8 cellular contexts compared by ENCODE assay signal in the genomic region with DNA sequence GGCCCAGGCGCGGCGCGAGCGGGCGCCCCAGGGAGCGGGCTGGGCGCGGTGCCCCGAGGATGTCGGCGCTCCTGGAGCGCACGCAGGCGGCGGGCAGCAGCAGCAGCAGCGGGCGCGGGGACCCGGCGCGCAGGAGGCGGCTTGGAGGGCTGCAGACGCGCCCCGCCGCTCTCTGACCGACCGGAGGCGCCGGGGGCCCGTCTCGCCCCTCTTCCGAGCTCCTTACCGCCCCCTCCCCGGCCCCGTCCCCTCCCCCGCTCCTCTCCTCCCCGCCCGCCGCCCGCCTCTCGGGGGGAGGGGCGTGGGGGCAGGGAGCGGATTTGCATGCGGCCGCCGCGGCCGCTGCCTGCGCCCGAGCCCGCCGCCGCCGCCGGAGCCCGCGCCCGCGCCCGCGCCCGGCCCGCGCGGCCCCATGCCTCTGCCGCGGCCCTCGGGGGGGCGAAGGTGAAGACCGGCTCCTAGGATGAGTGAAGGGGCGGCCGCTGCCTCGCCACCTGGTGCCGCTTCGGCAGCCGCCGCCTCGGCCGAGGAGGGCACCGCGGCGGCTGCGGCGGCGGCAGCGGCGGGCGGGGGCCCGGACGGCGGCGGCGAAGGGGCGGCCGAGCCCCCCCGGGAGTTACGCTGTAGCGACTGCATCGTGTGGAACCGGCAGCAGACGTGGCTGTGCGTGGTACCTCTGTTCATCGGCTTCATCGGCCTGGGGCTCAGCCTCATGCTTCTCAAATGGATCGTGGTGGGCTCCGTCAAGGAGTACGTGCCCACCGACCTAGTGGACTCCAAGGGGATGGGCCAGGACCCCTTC. TPM values are rescaled to one million over a fixed set of nuclear protein-coding genes. Genes with fewer than 3 reads are reported as not detected.
A peak's percentile ranks its signal among the peaks of the same experiment; 100 is the strongest.
DNase-seq lines count a peak whose midpoint lies in the region; ATAC-seq and TF ChIP-seq lines count a peak whose summit lies in the region.

Gene NRG3 (plus strand): TSS at position 317 of the 802 bp plus-strand sequence.

- no peak for DNase-seq in stimulated activated naive CD8-positive, alpha-beta T cell treated with anti-CD3 and anti-CD28 coated beads, Interleukin-15, Interleukin-2, amounts not matched to agents 100 U/mL and 50 U/mL, for 24 hours
- DNase-seq in ascending aorta (ENCODE audit: low spot score in 2 of 2), result no peak
- no peak for DNase-seq in memory B cell (ENCODE audit: low spot score in 2 of 2)
- DNase-seq in SIG-M5 (lab: John Stamatoyannopoulos, UW), result no peak
- DNase-seq in stimulated activated naive CD4-positive, alpha-beta T cell (lab: John Stamatoyannopoulos, UW), result no peak
- no peak for DNase-seq in stimulated activated CD4-positive, alpha-beta T cell treated with anti-CD3 and anti-CD28 coated beads, Interleukin-4, amount 100 ng/mL, for 1 hour
- no peak for DNase-seq in central memory CD4-positive, alpha-beta T cell

- no peaks in the 10 kb centered on the region for H3K9me3 ChIP-seq in ascending aorta

- no peaks in the 10 kb centered on the region for H3K9me3 Mint-ChIP-seq in stimulated activated naive CD8-positive, alpha-beta T cell treated with anti-CD3 and anti-CD28 coated beads, Interleukin-15, Interleukin-2, amounts not matched to agents 100 ng/mL and 50 ng/mL, for 24 hours
- peaks cover 3% of the 10 kb centered on the region for H3K9me3 Mint-ChIP-seq in memory B cell

- no peak within 1 kb of the TSS for H3K27ac Mint-ChIP-seq in stimulated activated naive CD8-positive, alpha-beta T cell treated with anti-CD3 and anti-CD28 coated beads, Interleukin-15, Interleukin-2, amounts not matched to agents 100 ng/mL and 50 ng/mL, for 24 hours
- H3K27ac Mint-ChIP-seq in memory B cell, result no peak within 1 kb of the TSS

- no peak for TF ChIP-seq CTCF in ascending aorta (IDR thresholded peaks at IDR 0.05)

- peak within 1 kb of the TSS; percentile 75 for H3K4me3 Mint-ChIP-seq in stimulated activated naive CD8-positive, alpha-beta T cell treated with anti-CD3 and anti-CD28 coated beads, Interleukin-15, Interleukin-2, amounts not matched to agents 100 ng/mL and 50 ng/mL, for 24 hours
- peak within 1 kb of the TSS; percentile 22 for H3K4me3 Mint-ChIP-seq in memory B cell

- no peaks in the 10 kb centered on the region for H3K36me3 Mint-ChIP-seq in stimulated activated naive CD8-positive, alpha-beta T cell treated with anti-CD3 and anti-CD28 coated beads, Interleukin-15, Interleukin-2, amounts not matched to agents 100 ng/mL and 50 ng/mL, for 24 hours (ENCODE audit: low read depth)
- H3K36me3 Mint-ChIP-seq in memory B cell, result peaks cover 4% of the 10 kb centered on the region

- no peak for ATAC-seq in stimulated activated naive CD8-positive, alpha-beta T cell treated with anti-CD3 and anti-CD28 coated beads, Interleukin-15, Interleukin-2, amounts not matched to agents 100 U/mL and 50 U/mL, for 24 hours
- no peak for ATAC-seq in memory B cell (ENCODE audit: low read depth)

- intact Hi-C loops in ascending aorta (cut with DNase I), result no loop called here

- H3K27ac ChIP-seq in ascending aorta, result no peak within 1 kb of the TSS

- H3K4me1 Mint-ChIP-seq in stimulated activated naive CD8-positive, alpha-beta T cell treated with anti-CD3 and anti-CD28 coated beads, Interleukin-15, Interleukin-2, amounts not matched to agents 100 ng/mL and 50 ng/mL, for 24 hours (ENCODE audit: low read depth), result peaks cover 11% of the 10 kb centered on the region
- H3K4me1 Mint-ChIP-seq in memory B cell, result peaks cover 8% of the 10 kb centered on the region

- H3K27me3 ChIP-seq in ascending aorta, result peaks cover 3% of the 10 kb centered on the region

- peak within 1 kb of the TSS; percentile 44 to 57 for H3K4me3 ChIP-seq in ascending aorta

- H3K36me3 ChIP-seq in ascending aorta, result no peaks in the 10 kb centered on the region

- peaks cover 66% of the 10 kb centered on the region for H3K27me3 Mint-ChIP-seq in stimulated activated naive CD8-positive, alpha-beta T cell treated with anti-CD3 and anti-CD28 coated beads, Interleukin-15, Interleukin-2, amounts not matched to agents 100 ng/mL and 50 ng/mL, for 24 hours
- peaks cover 11% of the 10 kb centered on the region for H3K27me3 Mint-ChIP-seq in memory B cell

- peaks cover 0 to 3% of the 10 kb centered on the region in 2 donors for H3K4me1 ChIP-seq in ascending aorta

RNA-seq across cellular contexts. Expression of gene NRG3, which starts in this region (rescaled TPM):
- total RNA-seq in ascending aorta, result 1.6 TPM
